8 cellular contexts compared by ENCODE assay signal in genomic region chr22:18528597-18529415, GRCh38. TPM values are rescaled to one million over a fixed set of nuclear protein-coding genes. Genes with fewer than 3 reads are reported as not detected.
DNase-seq lines count a peak whose midpoint lies in the region; ATAC-seq, FAIRE-seq and TF ChIP-seq lines count a peak whose summit lies in the region.
"Not testable (repeated sequence)": the region's sequence is repeated elsewhere in the genome, so short reads cannot be mapped to it uniquely, and the experiment has no call there.

No MANE protein-coding gene starts in this region.

- H3K9me3 Mint-ChIP-seq in activated CD4-positive, alpha-beta T cell treated with anti-CD3 and anti-CD28 coated beads, Interleukin-2, amount 10 ng/mL, durations not matched to agents 24 days and 14 days; progenitor cell of endocrine pancreas (ENCODE audit: low read depth); stimulated activated naive B cell treated with anti-CD40 and anti-IgM and Interleukin-4, amounts not matched to agents 10 μg/mL and 1 μg/mL and 100 μg/mL, for 72 hours: not testable (repeated sequence)

- H3K9ac ChIP-seq in GM12878 (ENCODE audit: control insufficient read depth, insufficient read depth, low read length): not testable (repeated sequence)

- CTCF ChIA-PET in HEK293 (lab: Yijun Ruan, JAX); GM12878 (lab: Yijun Ruan, JAX): not testable (repeated sequence)

- not testable (repeated sequence) for H3K36me3 Mint-ChIP-seq in activated CD4-positive, alpha-beta T cell treated with anti-CD3 and anti-CD28 coated beads, Interleukin-2, amount 10 ng/mL, durations not matched to agents 24 days and 14 days (ENCODE audit: low read depth); progenitor cell of endocrine pancreas (ENCODE audit: insufficient read depth); stimulated activated naive B cell treated with anti-CD40 and anti-IgM and Interleukin-4, amounts not matched to agents 10 μg/mL and 1 μg/mL and 100 μg/mL, for 72 hours

- H3K9me3 ChIP-seq in HEK293 (ENCODE audit: control insufficient read depth, insufficient read depth, low read depth, low read length); GM12878 (replicated peaks; ENCODE audit: control insufficient read depth, insufficient read depth, low read length); right atrium auricular region: not testable (repeated sequence)

- POLR2A ChIA-PET in HEK293 (lab: Yijun Ruan, JAX); GM12878 (lab: Charles Lee): not testable (repeated sequence)

- H3K4me3 Mint-ChIP-seq in activated CD4-positive, alpha-beta T cell treated with anti-CD3 and anti-CD28 coated beads, Interleukin-2, amount 10 ng/mL, durations not matched to agents 24 days and 14 days; progenitor cell of endocrine pancreas (ENCODE audit: low read depth): not testable (repeated sequence)
- H3K4me3 Mint-ChIP-seq in stimulated activated naive B cell treated with anti-CD40 and anti-IgM and Interleukin-4, amounts not matched to agents 10 μg/mL and 1 μg/mL and 100 μg/mL, for 72 hours: peak overlapping the region in 1 of 2 donors; percentile 72

- peak; percentile 92 for DNase-seq in GM12865 (ENCODE audit: low read depth)
- peak; percentile 28 for DNase-seq in HT-29 (ENCODE audit: low spot score)
- DNase-seq in activated CD4-positive, alpha-beta T cell treated with anti-CD3 and anti-CD28 coated beads, Interleukin-2, amount 10 ng/mL, durations not matched to agents 24 days and 14 days: peak; percentile 93
- DNase-seq in GM12878 (ENCODE audit: low read depth, low spot score): not testable (repeated sequence)
- DNase-seq in right atrium auricular region (ENCODE audit: low spot score): peak; percentile 73
- peak; percentile 64 for DNase-seq in progenitor cell of endocrine pancreas (ENCODE audit: low spot score, unreplicated experiment)
- DNase-seq in stimulated activated naive B cell treated with anti-CD40 and anti-IgM and Interleukin-4, amounts not matched to agents 10 μg/mL and 1 μg/mL and 100 μg/mL, for 72 hours: peak; percentile 69

- not testable (repeated sequence) for H3K4me3 ChIP-seq in GM12865 (ENCODE audit: low read depth, low read length); HEK293 (ENCODE audit: low read depth, low read length); GM12878
- H3K4me3 ChIP-seq in right atrium auricular region: peak overlapping the region in 1 of 2 donors; percentile 45

- not testable (repeated sequence) for TF ChIP-seq EP300 in GM12878 (IDR thresholded peaks at IDR 0.05; ENCODE audit: borderline replicate concordance in 1 of 2, control insufficient read depth in 1 of 2, low read depth in 2 of 2, low read length in 2 of 2)

- WGBS in GM12878 (ENCODE audit: insufficient coverage, insufficient replicate concordance, low lambda C conversion rate, missing lambda C conversion rate): 0% methylated on average over 20 of the region's 66 CpGs

- H3K27ac ChIP-seq in HEK293 (ENCODE audit: extremely low read depth, low read depth, low read length); GM12878 (ENCODE audit: control insufficient read depth, insufficient read depth); right atrium auricular region: not testable (repeated sequence)

- not testable (repeated sequence) for TF ChIP-seq RAD21 in GM12878 (IDR thresholded peaks at IDR 0.05; ENCODE audit: insufficient read depth, low read depth, low read length)

- H3K4me2 ChIP-seq in GM12878 (ENCODE audit: control insufficient read depth, insufficient read depth): not testable (repeated sequence)

- not testable (repeated sequence) for H3K4me1 ChIP-seq in HEK293 (ENCODE audit: control insufficient read depth, insufficient read depth, low read length); GM12878 (ENCODE audit: control insufficient read depth, insufficient read depth, low read length); right atrium auricular region

- TF ChIP-seq CTCF in GM12865 (IDR thresholded peaks at IDR 0.05; ENCODE audit: insufficient read depth, low read depth, low read length, missing control alignments); HEK293 (tag by site-specific recombination; IDR thresholded peaks at IDR 0.05); GM12878 (IDR thresholded peaks at IDR 0.05 in 2 of 3, conservative IDR thresholded peaks at IDR 0.05 in 1 of 3; ENCODE audit: control insufficient read depth in 2 of 3, extremely low read depth in 1 of 3, insufficient read depth in 1 of 3, low read depth in 3 of 3, low read length in 3 of 3); right atrium auricular region (IDR thresholded peaks at IDR 0.05); progenitor cell of endocrine pancreas (IDR thresholded peaks at IDR 0.05; ENCODE audit: unreplicated experiment): not testable (repeated sequence)

- not testable (repeated sequence) for H3K79me2 ChIP-seq in GM12878 (ENCODE audit: control insufficient read depth, insufficient read depth, low read length)

- not testable (repeated sequence) for H2AFZ ChIP-seq in GM12878 (ENCODE audit: control insufficient read depth, low read depth, low read length)

- H3K4me1 Mint-ChIP-seq in activated CD4-positive, alpha-beta T cell treated with anti-CD3 and anti-CD28 coated beads, Interleukin-2, amount 10 ng/mL, durations not matched to agents 24 days and 14 days; progenitor cell of endocrine pancreas (ENCODE audit: low read depth); stimulated activated naive B cell treated with anti-CD40 and anti-IgM and Interleukin-4, amounts not matched to agents 10 μg/mL and 1 μg/mL and 100 μg/mL, for 72 hours: not testable (repeated sequence)

- intact Hi-C loops in activated CD4-positive, alpha-beta T cell treated with anti-CD3 and anti-CD28 coated beads, Interleukin-2, amount 10 ng/mL, durations not matched to agents 24 days and 14 days (cut with micrococcal nuclease); GM12878 (cut with micrococcal nuclease; ENCODE audit: unreplicated experiment): not testable (repeated sequence)

- TF ChIP-seq POLR2A in GM12878 (IDR thresholded peaks at IDR 0.05; ENCODE audit: low read depth, low read length): not testable (repeated sequence)

- in situ Hi-C loops in GM12878 (cut with MboI): not testable (repeated sequence)

- H3K27me3 ChIP-seq in GM12878 (replicated peaks in 1 of 2; ENCODE audit: control insufficient read depth in 2 of 2, insufficient read depth in 2 of 2, low read length in 1 of 2); right atrium auricular region: not testable (repeated sequence)

- BruUV-seq in GM12878 (replicated peaks; lab: Mats Ljungman, UMichigan): not testable (repeated sequence)

- H4K20me1 ChIP-seq in GM12878 (ENCODE audit: control insufficient read depth, insufficient read depth): not testable (repeated sequence)

- H3K27me3 Mint-ChIP-seq in activated CD4-positive, alpha-beta T cell treated with anti-CD3 and anti-CD28 coated beads, Interleukin-2, amount 10 ng/mL, durations not matched to agents 24 days and 14 days; progenitor cell of endocrine pancreas; stimulated activated naive B cell treated with anti-CD40 and anti-IgM and Interleukin-4, amounts not matched to agents 10 μg/mL and 1 μg/mL and 100 μg/mL, for 72 hours: not testable (repeated sequence)

- not testable (repeated sequence) for H3K27ac Mint-ChIP-seq in activated CD4-positive, alpha-beta T cell treated with anti-CD3 and anti-CD28 coated beads, Interleukin-2, amount 10 ng/mL, durations not matched to agents 24 days and 14 days; progenitor cell of endocrine pancreas; stimulated activated naive B cell treated with anti-CD40 and anti-IgM and Interleukin-4, amounts not matched to agents 10 μg/mL and 1 μg/mL and 100 μg/mL, for 72 hours

- RAD21 ChIA-PET in GM12878 (lab: Charles Lee; ENCODE audit: unreplicated experiment): not testable (repeated sequence)

- H3K36me3 ChIP-seq in HEK293 (ENCODE audit: control insufficient read depth in 2 of 2, insufficient read depth in 1 of 2, low read length in 2 of 2); GM12878 (ENCODE audit: control insufficient read depth in 2 of 2, insufficient read depth in 2 of 2, low read length in 1 of 2); right atrium auricular region: not testable (repeated sequence)

- not testable (repeated sequence) for FAIRE-seq in GM12878 (lab: Jason Lieb, UNC)

- ATAC-seq in GM12878: peak; percentile 90
- ATAC-seq in stimulated activated naive B cell treated with anti-CD40 and anti-IgM and Interleukin-4, amounts not matched to agents 10 μg/mL and 1 μg/mL and 100 μg/mL, for 72 hours (replicated peaks): peak; percentile 83 to 85

- SMC1A ChIA-PET in GM12878 (lab: Charles Lee; ENCODE audit: uncharacterized antibody, unreplicated experiment): not testable (repeated sequence)

RNA-seq across cellular contexts. Expression of gene TMEM191B, which starts 1.2 kb away (rescaled TPM):
- total RNA-seq in HT-29 (2014; rRNA removed; shearing (Covaris generic)): 5.0 and 12.5 TPM in 2 replicates
- total RNA-seq in activated CD4-positive, alpha-beta T cell treated with anti-CD3 and anti-CD28 coated beads, Interleukin-2, amount 10 ng/mL, durations not matched to agents 24 days and 14 days: not detected in 2 replicates
- total RNA-seq in GM12878 (2013; cell fraction: nucleolus; rRNA removed): 3.7 and 4.8 TPM in 2 replicates
- total RNA-seq in GM12878 (2014; rRNA removed) (0.96 and 1.0 TPM in 2 replicates), GM12878 (2014; rRNA removed; fragmentation: Illumina TruSeq; extraction: Trizol) (not detected in 2 replicates), GM12878 (2021) (0.48 and 2.2 TPM in 2 replicates), right atrium auricular region (under 1 TPM in 1 of 2 donors, not detected in 1; 0.59 TPM), progenitor cell of endocrine pancreas (2.2 and 3.3 TPM in 2 replicates)
- polyA plus RNA-seq in GM12878 (2011; ENCODE audit: low read depth): 12.9 TPM
- polyA plus RNA-seq in GM12878 (2011; rRNA removed) (0.63 and 1.5 TPM in 2 replicates), GM12878 (2014; fragmentation: Illumina TruSeq; extraction: Trizol) (not detected in 2 replicates), GM12878 (2014; fragmentation: Nextera tagmentation; extraction: Ambion mirVana) (not detected), GM12878 (2014; rRNA removed) (1.9 and 3.1 TPM in 2 replicates), GM12878 (2016; fragmentation: Nextera tagmentation; extraction: Ambion mirVana) (1 to 10 TPM in 1 of 2 experiments, under 1 TPM in 1; 0.67 to 1.0 TPM)
- polyA plus RNA-seq in GM12878 (2011; cell fraction: cytosol; rRNA removed): 2.4 and 7.4 TPM in 2 replicates
- polyA plus RNA-seq in GM12878 (2011; cell fraction: nucleus; rRNA removed): 43.6 and 52.3 TPM in 2 replicates
- polyA plus RNA-seq in GM12878 (2012): 2.5 and 3.0 TPM in 2 replicates
- 0.57 TPM in 1 of 2 replicates, not detected in the other for polyA minus RNA-seq in GM12878 (2011; rRNA and poly(A)+ RNA removed)
- polyA minus RNA-seq in GM12878 (2011; cell fraction: cytosol; rRNA and poly(A)+ RNA removed): not detected in 2 replicates
- polyA minus RNA-seq in GM12878 (2011; cell fraction: nucleus; rRNA and poly(A)+ RNA removed): 0.48 and 0.77 TPM in 2 replicates

RNA-seq across cellular contexts. Expression of gene GGTLC3, which starts 10.8 kb away (rescaled TPM):
- not detected in 2 replicates for total RNA-seq in HT-29 (2014; rRNA removed; shearing (Covaris generic))
- not detected in 2 replicates for total RNA-seq in activated CD4-positive, alpha-beta T cell treated with anti-CD3 and anti-CD28 coated beads, Interleukin-2, amount 10 ng/mL, durations not matched to agents 24 days and 14 days
- not detected in 2 replicates for total RNA-seq in GM12878 (2013; cell fraction: nucleolus; rRNA removed)
- total RNA-seq in GM12878 (2014; rRNA removed): not detected in 2 replicates
- total RNA-seq in GM12878 (2014; rRNA removed; fragmentation: Illumina TruSeq; extraction: Trizol): not detected in 2 replicates
- not detected in 2 replicates for total RNA-seq in GM12878 (2021)
- polyA plus RNA-seq in GM12878 (2011; ENCODE audit: low read depth): not detected
- polyA plus RNA-seq in GM12878 (2011; rRNA removed): not detected in 2 replicates
- not detected in 2 replicates for polyA plus RNA-seq in GM12878 (2011; cell fraction: cytosol; rRNA removed)
- polyA plus RNA-seq in GM12878 (2011; cell fraction: nucleus; rRNA removed): not detected in 2 replicates
- polyA plus RNA-seq in GM12878 (2012): not detected in 2 replicates
- not detected in 2 replicates for polyA plus RNA-seq in GM12878 (2014; fragmentation: Illumina TruSeq; extraction: Trizol)
- not detected for polyA plus RNA-seq in GM12878 (2014; fragmentation: Nextera tagmentation; extraction: Ambion mirVana)
- polyA plus RNA-seq in GM12878 (2014; rRNA removed): 0.08 TPM in 1 of 2 replicates, not detected in the other
- not detected for polyA plus RNA-seq in GM12878 (2016; fragmentation: Nextera tagmentation; extraction: Ambion mirVana)
- not detected in 2 replicates for polyA minus RNA-seq in GM12878 (2011; rRNA and poly(A)+ RNA removed)
- polyA minus RNA-seq in GM12878 (2011; cell fraction: cytosol; rRNA and poly(A)+ RNA removed): not detected in 2 replicates
- polyA minus RNA-seq in GM12878 (2011; cell fraction: nucleus; rRNA and poly(A)+ RNA removed): not detected in 2 replicates
- not detected for total RNA-seq in right atrium auricular region
- 0.55 TPM in 1 of 2 replicates, not detected in the other for total RNA-seq in progenitor cell of endocrine pancreas
